In the genomic region with DNA sequence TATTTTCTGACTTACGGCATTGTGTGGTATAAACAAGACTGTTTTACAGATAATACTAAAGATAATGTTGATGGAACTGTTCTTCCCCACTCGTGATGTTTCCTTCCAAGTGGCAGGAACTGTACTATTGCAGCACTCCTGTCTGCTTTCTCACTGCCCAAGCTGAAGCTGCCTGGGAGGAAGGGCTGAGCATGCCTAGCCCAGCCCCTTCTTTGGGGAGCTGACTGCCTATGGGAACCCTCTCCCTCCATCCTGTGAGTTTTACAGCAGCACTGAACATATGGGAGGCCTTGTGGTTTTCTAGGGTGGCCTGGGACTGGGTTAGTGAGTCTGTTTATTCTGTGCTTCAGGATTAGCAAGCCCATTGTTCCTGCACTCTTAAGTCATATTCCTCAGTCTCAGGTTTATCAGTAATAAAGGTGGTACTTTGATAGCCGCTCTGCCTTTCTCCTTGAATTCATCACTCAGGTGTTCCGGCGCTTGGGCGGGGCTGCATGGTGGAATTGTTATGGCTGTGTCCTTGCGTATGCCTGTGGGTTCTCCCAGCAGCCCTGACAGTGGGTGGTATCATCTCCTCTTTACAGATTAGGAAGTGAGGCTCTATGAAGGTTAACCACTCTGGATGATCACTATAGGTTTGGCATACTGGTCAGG, we compare ENCODE assay signal across 8 cellular contexts.
DNase-seq lines count a peak whose midpoint lies in the region; ATAC-seq and TF ChIP-seq lines count a peak whose summit lies in the region.

No MANE protein-coding gene starts in this region.

- 93% methylated on average over 7 of the region's 7 CpGs for WGBS in thymus

- H3K4me2 ChIP-seq in Loucy (ENCODE audit: low read depth, low read length, poor library complexity, severe bottlenecking): peak overlapping the region; percentile 50

- no peaks in the 10 kb centered on the region for H3K9me2 ChIP-seq in Loucy (replicated peaks; ENCODE audit: low read depth, low read length)

- H3K27ac ChIP-seq in thymus (ENCODE audit: low read depth): no peak overlapping the region

- no peaks in the 10 kb centered on the region for H3F3A ChIP-seq in Loucy (ENCODE audit: low read depth)

- H3K4me3 ChIP-seq in Loucy (ENCODE audit: low read length, poor library complexity, severe bottlenecking): peak overlapping the region; percentile 57
- peak overlapping the region; percentile 28 for H3K4me3 ChIP-seq in astrocyte of the cerebellum (ENCODE audit: low read depth, low read length)
- H3K4me3 ChIP-seq in thymus (ENCODE audit: low read length): peak overlapping the region; percentile 17

- peak overlapping the region; percentile 50 for H3K9ac ChIP-seq in Loucy (ENCODE audit: low read depth, low read length, poor library complexity, severe bottlenecking)

- ATAC-seq in GM19395 (IDR thresholded peaks at IDR 0.05; ENCODE audit: unreplicated experiment) (no peak), GM18498 (IDR thresholded peaks at IDR 0.05; ENCODE audit: unreplicated experiment) (no peak)

- no peaks in the 10 kb centered on the region for H3K27me3 ChIP-seq in Loucy (ENCODE audit: insufficient read depth, low read length, poor library complexity, severe bottlenecking)
- H3K27me3 ChIP-seq in thymus (ENCODE audit: control insufficient read depth, insufficient read depth): no peaks in the 10 kb centered on the region

- H3K9me3 ChIP-seq in Loucy (ENCODE audit: insufficient read depth, low read depth, low read length) (no peaks in the 10 kb centered on the region), thymus (ENCODE audit: control insufficient read depth) (no peaks in the 10 kb centered on the region)

- H3K36me3 ChIP-seq in Loucy (ENCODE audit: insufficient read depth, low read length) (no peaks in the 10 kb centered on the region), thymus (ENCODE audit: control insufficient read depth, insufficient read depth) (peaks cover 3% of the 10 kb centered on the region)

- TF ChIP-seq CTCF in Loucy (conservative IDR thresholded peaks at IDR 0.05; ENCODE audit: low read length): no peak
- TF ChIP-seq CTCF in astrocyte of the cerebellum (IDR thresholded peaks at IDR 0.05; ENCODE audit: low read depth, low read length, missing control alignments): no peak

- H3K4me1 ChIP-seq in Loucy (ENCODE audit: insufficient read depth, low read length, poor library complexity, severe bottlenecking) (peaks cover 3% of the 10 kb centered on the region), thymus (ENCODE audit: control insufficient read depth, insufficient read depth, low read length) (no peaks in the 10 kb centered on the region)

- H3K79me2 ChIP-seq in Loucy (ENCODE audit: insufficient read depth, low read length): no peaks in the 10 kb centered on the region

- H4K20me1 ChIP-seq in Loucy (ENCODE audit: insufficient read depth, low read length, poor library complexity, severe bottlenecking): no peaks in the 10 kb centered on the region

- in situ Hi-C loops in Caki2 (cut with HindIII; ENCODE audit: low pct_unique_long_range_greater_than_20kb, low sequenced_read_pairs): no loop called here
- in situ Hi-C loops in astrocyte of the cerebellum (cut with HindIII; ENCODE audit: low sequenced_read_pairs): no loop called here

- DNase-seq in Caki2 (ENCODE audit: low read depth): peak; percentile 73
- DNase-seq in astrocyte of the cerebellum (ENCODE audit: low read depth): peak; percentile 49
- peak; percentile 84 for DNase-seq in islet precursor cell
- no peak for DNase-seq in cerebellar cortex (ENCODE audit: low spot score)

- peak overlapping the region; percentile 70 for H2AFZ ChIP-seq in Loucy (ENCODE audit: low read length)
